In the genomic region with DNA sequence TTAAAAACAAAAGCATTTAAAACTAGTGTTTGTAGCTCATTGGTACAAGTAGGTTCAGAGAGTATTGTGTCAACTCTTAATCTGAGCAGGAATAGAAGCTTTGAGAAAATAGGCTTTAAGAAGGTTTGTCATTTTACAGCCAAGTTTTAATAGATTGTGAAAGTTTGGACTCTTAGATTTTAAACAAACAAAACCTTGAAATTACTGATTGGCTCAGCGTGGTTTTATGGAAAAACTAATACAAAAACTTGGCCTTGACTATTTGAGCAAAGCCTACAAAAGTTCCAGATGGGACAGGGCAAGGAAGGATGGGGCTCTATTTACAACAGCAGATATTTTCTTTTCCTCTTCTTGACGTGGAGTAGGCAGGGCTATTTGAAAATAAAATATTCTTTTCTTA, we compare ENCODE assay signal across 19 cellular contexts.
"Had no signal": no experiment of that assay in that cellular context is flagged by ENCODE, and none has a peak within 500 bp of the region (broad histone marks: within the 10 kb centered on the region; RNA-seq: fewer than 3 reads in every experiment).

No MANE protein-coding gene starts in this region.

- DNase-seq: activated CD4-positive, alpha-beta T cell treated with anti-CD3 and anti-CD28 coated beads, Interleukin-2, amount 10 ng/mL, durations not matched to agents 24 days and 14 days; activated CD4-positive, CD25-positive, alpha-beta regulatory T cell; activated naive CD4-positive, alpha-beta T cell treated with Interleukin-2 at 50 U/mL for 16 hours; caudate nucleus; heart right ventricle; left colon; mammary epithelial cell; ovary; stimulated activated CD4-positive, alpha-beta T cell treated with anti-CD3 and anti-CD28 coated beads, Interleukin-15, amount 100 ng/mL, for 24 hours; stimulated activated CD4-positive, alpha-beta T cell treated with anti-CD3 and anti-CD28 coated beads, Interleukin-4, amount 100 ng/mL, for 1 hour; stimulated activated naive B cell treated with anti-CD40 and anti-IgM and Interleukin-4, amounts not matched to agents 10 μg/mL and 1 μg/mL and 100 μg/mL, for 72 hours; T-helper 2 cell; tibial artery; uterus had no signal

- H3K9me3 Mint-ChIP-seq: activated CD4-positive, alpha-beta T cell treated with anti-CD3 and anti-CD28 coated beads, Interleukin-2, amount 10 ng/mL, durations not matched to agents 24 days and 14 days; activated T-helper 1 cell treated with anti-CD3 and anti-CD28 coated beads, Interleukin-12 subunit alpha, Interleukin-12 subunit beta, Interleukin-2, Interleukin-4 antibody, amounts not matched to agents 30 ng/mL and 10 ng/mL and 1 ng/mL, durations not matched to agents 14 hours and 24 hours and 36 hours; stimulated activated naive B cell treated with anti-CD40 and anti-IgM and Interleukin-4, amounts not matched to agents 10 μg/mL and 1 μg/mL and 100 μg/mL, for 72 hours had no signal

- H3K36me3 ChIP-seq: gastroesophageal sphincter, ovary, tibial artery, uterus had no signal

- H3K27me3 ChIP-seq: gastroesophageal sphincter, heart right ventricle, ovary, tibial artery, uterus had no signal

- H3K27ac Mint-ChIP-seq: activated CD4-positive, alpha-beta T cell treated with anti-CD3 and anti-CD28 coated beads, Interleukin-2, amount 10 ng/mL, durations not matched to agents 24 days and 14 days; activated T-helper 1 cell treated with anti-CD3 and anti-CD28 coated beads, Interleukin-12 subunit alpha, Interleukin-12 subunit beta, Interleukin-2, Interleukin-4 antibody, amounts not matched to agents 30 ng/mL and 10 ng/mL and 1 ng/mL, durations not matched to agents 14 hours and 24 hours and 36 hours; stimulated activated naive B cell treated with anti-CD40 and anti-IgM and Interleukin-4, amounts not matched to agents 10 μg/mL and 1 μg/mL and 100 μg/mL, for 72 hours had no signal

- H3K27me3 Mint-ChIP-seq: activated CD4-positive, alpha-beta T cell treated with anti-CD3 and anti-CD28 coated beads, Interleukin-2, amount 10 ng/mL, durations not matched to agents 24 days and 14 days; stimulated activated naive B cell treated with anti-CD40 and anti-IgM and Interleukin-4, amounts not matched to agents 10 μg/mL and 1 μg/mL and 100 μg/mL, for 72 hours had no signal

- H3K9me3 ChIP-seq: gastroesophageal sphincter, heart right ventricle, ovary, tibial artery, uterus had no signal

- H3K4me3 Mint-ChIP-seq: activated CD4-positive, alpha-beta T cell treated with anti-CD3 and anti-CD28 coated beads, Interleukin-2, amount 10 ng/mL, durations not matched to agents 24 days and 14 days; activated T-helper 1 cell treated with anti-CD3 and anti-CD28 coated beads, Interleukin-12 subunit alpha, Interleukin-12 subunit beta, Interleukin-2, Interleukin-4 antibody, amounts not matched to agents 30 ng/mL and 10 ng/mL and 1 ng/mL, durations not matched to agents 14 hours and 24 hours and 36 hours; neural crest cell; stimulated activated naive B cell treated with anti-CD40 and anti-IgM and Interleukin-4, amounts not matched to agents 10 μg/mL and 1 μg/mL and 100 μg/mL, for 72 hours had no signal

- ATAC-seq: gastroesophageal sphincter; heart right ventricle; left colon; stimulated activated naive B cell treated with anti-CD40 and anti-IgM and Interleukin-4, amounts not matched to agents 10 μg/mL and 1 μg/mL and 100 μg/mL, for 72 hours had no signal

- H3K4me3 ChIP-seq: coronary artery, gastroesophageal sphincter, heart right ventricle, ovary, tibial artery, uterus had no signal

- H3K27ac ChIP-seq: coronary artery, gastroesophageal sphincter, heart right ventricle, tibial artery, uterus had no signal

- FAIRE-seq: TTC549 had no signal
